ENCODE assay signal across 10 cellular contexts in the genomic region with DNA sequence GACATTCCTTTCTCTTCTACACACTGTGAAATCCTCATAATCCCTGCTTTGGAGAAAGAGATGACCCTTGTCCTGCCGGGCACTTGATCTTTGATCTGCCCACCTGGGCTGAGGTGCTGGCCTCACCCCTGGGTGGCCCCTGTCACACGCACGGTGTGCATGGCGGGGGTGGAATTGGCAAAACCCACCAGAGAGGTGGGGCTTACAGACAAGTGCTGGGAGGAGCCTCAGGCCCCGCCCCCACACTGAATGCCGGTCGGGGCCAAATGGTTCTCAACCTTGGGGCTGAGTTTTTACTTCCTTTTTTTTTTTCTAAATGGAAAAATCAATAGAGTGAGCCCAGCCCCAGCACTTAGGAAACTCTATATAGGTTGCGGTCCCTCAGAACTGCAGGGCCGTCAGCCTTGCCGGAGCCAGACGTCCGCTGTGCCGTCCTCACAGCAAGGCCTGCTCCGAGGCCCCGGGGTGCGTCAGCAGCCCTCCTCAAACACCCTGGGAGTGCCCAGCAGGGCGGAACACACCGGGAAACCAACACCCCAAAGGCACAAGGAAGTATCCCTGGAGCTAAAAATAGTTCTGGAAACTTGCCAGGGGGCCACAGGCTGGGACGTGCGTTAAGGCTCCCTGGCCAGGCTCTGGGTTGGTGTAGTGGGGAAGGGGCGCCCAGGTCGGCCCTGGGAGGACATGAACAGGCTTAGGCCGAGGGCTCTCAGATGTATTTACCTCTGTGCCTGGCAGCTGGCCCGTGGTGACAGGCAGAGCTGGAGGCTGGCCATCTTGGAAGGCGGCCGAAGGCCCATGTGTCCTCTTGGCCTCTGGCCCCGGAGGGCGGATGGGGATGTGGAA. TPM values are rescaled to one million over a fixed set of nuclear protein-coding genes. Genes with fewer than 3 reads are reported as not detected.
DNase-seq lines count a peak whose midpoint lies in the region; ATAC-seq and TF ChIP-seq lines count a peak whose summit lies in the region.
"Had no signal": no experiment of that assay in that cellular context is flagged by ENCODE, and none has a peak within 500 bp of the region (broad histone marks: within the 10 kb centered on the region; RNA-seq: fewer than 3 reads in every experiment).

No MANE protein-coding gene starts in this region.

- ATAC-seq in HG02840 (IDR thresholded peaks at IDR 0.05; ENCODE audit: low FRiP score, unreplicated experiment): peak; percentile 58
- ATAC-seq in right lobe of liver: peak; percentile 54 to 76 (median 69)

- H3K4me3 ChIP-seq in GM12865 (ENCODE audit: low read depth, low read length): peak overlapping the region; percentile 11; the same call in 1 of the 2 replicates
- peak overlapping the region; percentile 22 to 53 (median 51) for H3K4me3 ChIP-seq in right lobe of liver
- H3K4me3 ChIP-seq in testis: peak overlapping the region in 1 of 2 donors; percentile 24
- H3K4me3 ChIP-seq: SJCRH30 had no signal

- peaks cover 4% of the 10 kb centered on the region for H3K9me3 Mint-ChIP-seq in chondrocyte (ENCODE audit: low read depth)
- H3K9me3 Mint-ChIP-seq in activated naive CD4-positive, alpha-beta T cell treated with anti-CD3 and anti-CD28 coated beads, Interleukin-2, amount 10 ng/mL, durations not matched to agents 7 days and 5 days: peaks cover 10% of the 10 kb centered on the region

- TF ChIP-seq CTCF in GM12865 (IDR thresholded peaks at IDR 0.05; ENCODE audit: insufficient read depth, low read depth, low read length, missing control alignments) (no peak), chondrocyte (IDR thresholded peaks at IDR 0.05) (no peak), right lobe of liver (IDR thresholded peaks at IDR 0.05) (no peak), testis (IDR thresholded peaks at IDR 0.05) (no peak)

- H3K36me3 ChIP-seq in right lobe of liver: peaks cover 0 to 11% (median 3%) of the 10 kb centered on the region in 4 donors
- no peaks in the 10 kb centered on the region for H3K36me3 ChIP-seq in testis (ENCODE audit: low read depth, missing control alignments)
- H3K36me3 ChIP-seq: SJCRH30 had no signal

- no peaks in the 10 kb centered on the region for H3K9me3 ChIP-seq in right lobe of liver
- H3K9me3 ChIP-seq in testis: no peaks in the 10 kb centered on the region
- H3K9me3 ChIP-seq: SJCRH30 had no signal

- TF ChIP-seq POLR2A in right lobe of liver (IDR thresholded peaks at IDR 0.05): peak; percentile 92
- TF ChIP-seq POLR2A in testis (IDR thresholded peaks at IDR 0.05): no peak

- peaks cover 41% of the 10 kb centered on the region for H3K4me1 Mint-ChIP-seq in chondrocyte (ENCODE audit: low read depth)
- H3K4me1 Mint-ChIP-seq in activated naive CD4-positive, alpha-beta T cell treated with anti-CD3 and anti-CD28 coated beads, Interleukin-2, amount 10 ng/mL, durations not matched to agents 7 days and 5 days: peaks cover 4% of the 10 kb centered on the region

- DNase-seq in GM12865 (ENCODE audit: low read depth) (peak; percentile 51), NCI-H446 (lab: John Stamatoyannopoulos, UW) (peak; percentile 53 to 89), chondrocyte (ENCODE audit: low spot score) (no peak), right lobe of liver (peak; percentile 93 to 98 (median 97)), testis (peak; percentile 91), epidermal melanocyte (ENCODE audit: insufficient read length, low spot score) (no peak)
- no peak for DNase-seq in activated naive CD4-positive, alpha-beta T cell treated with anti-CD3 and anti-CD28 coated beads, Interleukin-2, amount 10 ng/mL, durations not matched to agents 7 days and 5 days

- 13% methylated on average over 10 of the region's 28 CpGs for WGBS in right lobe of liver (ENCODE audit: insufficient coverage, low coverage, low lambda C conversion rate, missing lambda C conversion rate)
- WGBS in testis, 2 donors: 10 to 13% methylated on average over 14 to 28 of the region's 28 CpGs

- H3K36me3 Mint-ChIP-seq in chondrocyte (ENCODE audit: low read depth): peaks cover 13% of the 10 kb centered on the region
- H3K36me3 Mint-ChIP-seq in activated naive CD4-positive, alpha-beta T cell treated with anti-CD3 and anti-CD28 coated beads, Interleukin-2, amount 10 ng/mL, durations not matched to agents 7 days and 5 days: peaks cover 5% of the 10 kb centered on the region

- CTCF ChIA-PET in activated naive CD4-positive, alpha-beta T cell treated with anti-CD3 and anti-CD28 coated beads, Interleukin-2, amount 10 ng/mL, durations not matched to agents 7 days and 5 days (lab: Charles Lee): interaction anchor here (1.3 kb wide), 1 partner anchor 74 kb away, joined by 3 read pairs; no protein-coding TSS in a partner anchor

- H3K27me3 Mint-ChIP-seq in chondrocyte (ENCODE audit: low read depth): no peaks in the 10 kb centered on the region
- H3K27me3 Mint-ChIP-seq in activated naive CD4-positive, alpha-beta T cell treated with anti-CD3 and anti-CD28 coated beads, Interleukin-2, amount 10 ng/mL, durations not matched to agents 7 days and 5 days: peaks cover 80% of the 10 kb centered on the region

- peak overlapping the region; percentile 47 for H3K4me3 Mint-ChIP-seq in chondrocyte (ENCODE audit: unreplicated experiment)
- no peak overlapping the region for H3K4me3 Mint-ChIP-seq in activated naive CD4-positive, alpha-beta T cell treated with anti-CD3 and anti-CD28 coated beads, Interleukin-2, amount 10 ng/mL, durations not matched to agents 7 days and 5 days

- intact Hi-C loops in right lobe of liver (cut with DNase I) (no loop called here), testis (cut with DNase I; ENCODE audit: low total_unique reads) (no loop called here)

- peak overlapping the region; percentile 45 for H3K27ac Mint-ChIP-seq in chondrocyte (ENCODE audit: unreplicated experiment)
- no peak overlapping the region for H3K27ac Mint-ChIP-seq in activated naive CD4-positive, alpha-beta T cell treated with anti-CD3 and anti-CD28 coated beads, Interleukin-2, amount 10 ng/mL, durations not matched to agents 7 days and 5 days

- H3K27me3 ChIP-seq in right lobe of liver (no peaks in the 10 kb centered on the region), testis (no peaks in the 10 kb centered on the region)

- H3K4me1 ChIP-seq in right lobe of liver: peaks cover 0 to 94% (median 43%) of the 10 kb centered on the region in 4 donors
- peaks cover 44% of the 10 kb centered on the region for H3K4me1 ChIP-seq in testis
- H3K4me1 ChIP-seq: SJCRH30 had no signal

- H3K27ac ChIP-seq in right lobe of liver (peak overlapping the region; percentile 83 to 99 (median 88)), testis (peak overlapping the region; percentile 60 to 86)
- H3K27ac ChIP-seq: SJCRH30 had no signal

RNA-seq across cellular contexts. Expression of a gene that starts 11.0 kb away (rescaled TPM):
- total RNA-seq in chondrocyte (18.0 to 47.8 TPM (median 47.0 TPM) in 3 replicates), right lobe of liver (100 to 1,000 TPM; 120 to 215 (median 131) TPM), testis (10 to 100 TPM in 1 of 2 donors, 1 to 10 TPM in 1; 6.8 to 19.0 TPM)
- polyA plus RNA-seq in testis (ENCODE audit: insufficient read depth, low read depth, low replicate concordance): 14.1 TPM
- total RNA-seq: SJCRH30 had no signal

RNA-seq across cellular contexts. Expression of a gene that starts 23.5 kb away (rescaled TPM):
- total RNA-seq in chondrocyte (not detected in 3 replicates), right lobe of liver (10 to 100 TPM in 1 of 6 experiments, 1 to 10 TPM in 5; 4.8 to 16.6 (median 6.6) TPM), testis (1 to 10 TPM; 2.0 to 2.4 TPM)
- 3.7 TPM for polyA plus RNA-seq in testis (ENCODE audit: insufficient read depth, low read depth, low replicate concordance)
- total RNA-seq: lung microvascular endothelial cell, SJCRH30 had no signal

Comparison
In these comparisons a context has a peak if more than half of its experiments do, and no peak if none do; other contexts are left out.
1. DNase-seq: peak in GM12865 (single experiment), NCI-H446 (2 of 2), right lobe of liver (3 of 3) and testis (single experiment); none in chondrocyte (single experiment), activated naive CD4-positive, alpha-beta T cell treated with anti-CD3 and anti-CD28 coated beads, Interleukin-2, amount 10 ng/mL, durations not matched to agents 7 days and 5 days (single experiment) and epidermal melanocyte (single experiment).